9 cellular contexts compared by ENCODE assay signal in genomic region chr11:27213232-27213660, GRCh38.
A peak's percentile ranks its signal among the peaks of the same experiment; 100 is the strongest.
DNase-seq lines count a peak whose midpoint lies in the region; ATAC-seq and TF ChIP-seq lines count a peak whose summit lies in the region.
"Had no signal": no experiment of that assay in that cellular context is flagged by ENCODE, and none has a peak within 500 bp of the region (broad histone marks: within the 10 kb centered on the region; RNA-seq: fewer than 3 reads in every experiment).

No MANE protein-coding gene starts in this region.

- ATAC-seq in activated CD4-positive, CD25-positive, alpha-beta regulatory T cell treated with anti-CD3 and anti-CD28 coated beads, Interleukin-2, amount 50 U/mL, for 24 hours: no peak
- ATAC-seq in aorta (ENCODE audit: low FRiP score): no peak

- intact Hi-C loops in spleen (cut with DNase I; ENCODE audit: low total_unique reads) (no loop called here), aorta (cut with DNase I) (loop anchor here in 1 of 2 donors (5.0 kb wide), 1 partner anchor 69 kb away; no protein-coding TSS in a partner anchor)

- CTCF ChIA-PET in HEK293 (lab: Yijun Ruan, JAX): interaction anchor here (0.6 to 5.0 kb wide), 17 partner anchors 8 to 285 kb away, joined by 3 to 53 read pairs (median 3); partner anchors contain the start of gene LGR4

- POLR2A ChIA-PET in HEK293 (lab: Yijun Ruan, JAX): interaction anchor here (0.6 to 1.9 kb wide), 4 partner anchors 11 to 247 kb away, joined by 4 to 8 read pairs (median 6); no protein-coding TSS in a partner anchor

- H3K4me3 ChIP-seq in HEK293 (ENCODE audit: low read depth, low read length) (no peak overlapping the region), SJCRH30 (no peak overlapping the region), spleen (no peak overlapping the region), aorta (ENCODE audit: low read length in 2 of 2) (no peak overlapping the region)

- H3K27ac ChIP-seq in HEK293 (ENCODE audit: extremely low read depth, low read depth, low read length) (peak overlapping the region; percentile 46), SJCRH30 (peak overlapping the region; percentile 41), spleen (peak overlapping the region in 5 of 8 donors; percentile 22 to 82 (median 49)), aorta (ENCODE audit: low read depth in 1 of 2, low read length in 2 of 2) (no peak overlapping the region)

- peaks cover 0 to 64% of the 10 kb centered on the region in 2 experiments; a peak in 1 of 3 replicates for H3K36me3 ChIP-seq in HEK293 (ENCODE audit: control insufficient read depth in 2 of 2, insufficient read depth in 1 of 2, low read length in 2 of 2)
- H3K36me3 ChIP-seq in SJCRH30: no peaks in the 10 kb centered on the region
- no peaks in the 10 kb centered on the region for H3K36me3 ChIP-seq in spleen
- H3K36me3 ChIP-seq in aorta (ENCODE audit: control insufficient read depth in 1 of 2, insufficient read depth in 2 of 2, low read length in 1 of 2): no peaks in the 10 kb centered on the region

- 27 to 69% (median 44%) methylated on average over 4 of the region's 4 CpGs for WGBS in spleen, 5 donors
- WGBS in aorta, 2 donors: 3% methylated on average over 4 of the region's 4 CpGs

- no peak for TF ChIP-seq POLR2A in spleen (IDR thresholded peaks at IDR 0.05)

- H3K9me3 ChIP-seq in HEK293 (ENCODE audit: control insufficient read depth, insufficient read depth, low read depth, low read length) (no peaks in the 10 kb centered on the region), SJCRH30 (replicated peaks) (no peaks in the 10 kb centered on the region), spleen (no peaks in the 10 kb centered on the region), aorta (ENCODE audit: control insufficient read depth, low read length) (no peaks in the 10 kb centered on the region)

- H3K4me1 ChIP-seq in HEK293 (ENCODE audit: control insufficient read depth, insufficient read depth, low read length): peaks cover 29% of the 10 kb centered on the region
- H3K4me1 ChIP-seq in SJCRH30: peaks cover 87% of the 10 kb centered on the region
- H3K4me1 ChIP-seq in spleen: peaks cover 6 to 76% (median 29%) of the 10 kb centered on the region in 6 donors
- H3K4me1 ChIP-seq in aorta (ENCODE audit: control insufficient read depth in 1 of 2, insufficient read depth in 2 of 2, low read length in 2 of 2): peaks cover 0 to 16% of the 10 kb centered on the region in 2 donors

- TF ChIP-seq CTCF in HEK293 (tag by site-specific recombination; IDR thresholded peaks at IDR 0.05) (no peak), spleen (IDR thresholded peaks at IDR 0.05 in 8 of 11, conservative IDR thresholded peaks at IDR 0.05 in 3 of 11) (no peak)

- DNase-seq in SJCRH30 (peak; percentile 78 to 92), glomerular endothelial cell (ENCODE audit: extremely low read depth, low read depth, low spot score) (peak; percentile 44), spleen (no peak), GDM1 (lab: John Stamatoyannopoulos, UW) (no peak), aorta (no peak)
- no peak for DNase-seq in activated effector memory CD4-positive, alpha-beta T cell treated with Interleukin-2 at 50 U/mL for 16 hours
- DNase-seq: NCI-H510A had no signal

- H3K27me3 ChIP-seq in SJCRH30 (no peaks in the 10 kb centered on the region), spleen (replicated peaks in 1 of 7) (peaks cover 0 to under 1% (median 0%) of the 10 kb centered on the region in 7 donors), aorta (ENCODE audit: control insufficient read depth in 1 of 2, insufficient read depth in 2 of 2, low read length in 1 of 2) (no peaks in the 10 kb centered on the region)

TF ChIP-seq in HEK293, 187 proteins besides CTCF, POLR2A, EP300 and RAD21:
- peak; percentile 63 for TF ChIP-seq SP7 (tag by site-specific recombination; IDR thresholded peaks at IDR 0.05)
- peak; percentile 35; the same call in 1 of the 2 replicates for TF ChIP-seq ZNF660 (tag by site-specific recombination; IDR thresholded peaks at IDR 0.05)
- peak; percentile 91 for TF ChIP-seq INSM2 (tag by site-specific recombination; IDR thresholded peaks at IDR 0.05)
- TF ChIP-seq ZIC2 (tag by site-specific recombination; IDR thresholded peaks at IDR 0.05): peak; percentile 26; the same call in 1 of the 2 replicates
- TF ChIP-seq ZNF843 (tag by site-specific recombination; IDR thresholded peaks at IDR 0.05): 0 out of 2 replicates have a peak, but pooled peaks have one; percentile 12
- TF ChIP-seq FEZF1 (tag by site-specific recombination; IDR thresholded peaks at IDR 0.05): peak; percentile 45; the same call in 1 of the 2 replicates
- peak; percentile 86 for TF ChIP-seq ZNF600 (tag by site-specific recombination; IDR thresholded peaks at IDR 0.05)
- peak; percentile 32; the same call in 1 of the 2 replicates for TF ChIP-seq GFI1B (tag by site-specific recombination; IDR thresholded peaks at IDR 0.05)
- no peak for TF ChIP-seq ZNF362 (tag by site-specific recombination; IDR thresholded peaks at IDR 0.05)
- peak; percentile 61 for TF ChIP-seq ZNF629 (tag by site-specific recombination; IDR thresholded peaks at IDR 0.05)
- peak; percentile 25; the same call in 1 of the 2 replicates for TF ChIP-seq PRDM10 (tag by site-specific recombination; IDR thresholded peaks at IDR 0.05)
- TF ChIP-seq ZNF10 (tag by site-specific recombination; IDR thresholded peaks at IDR 0.05): no peak
- peak; percentile 39; the same call in 1 of the 2 replicates for TF ChIP-seq KLF8 (tag by site-specific recombination; IDR thresholded peaks at IDR 0.05)
- peak; percentile 78 for TF ChIP-seq ZEB2 (tag by site-specific recombination; IDR thresholded peaks at IDR 0.05)
- no peak for TF ChIP-seq ZNF704 (tag by site-specific recombination; IDR thresholded peaks at IDR 0.05)
- peak; percentile 59 for TF ChIP-seq ZNF366 (tag by site-specific recombination; conservative IDR thresholded peaks at IDR 0.05)

Comparison
In these comparisons a context has a peak if more than half of its experiments do, and no peak if none do; other contexts are left out.
1. H3K27ac ChIP-seq: peak in HEK293 (single experiment), SJCRH30 (single experiment) and spleen (5 of 8); none in aorta (0 of 2).
2. DNase-seq: peak in SJCRH30 (2 of 2) and glomerular endothelial cell (single experiment); none in spleen (single experiment), activated effector memory CD4-positive, alpha-beta T cell treated with Interleukin-2 at 50 U/mL for 16 hours (single experiment), GDM1 (single experiment) and aorta (0 of 2).